ENCODE assay signal across 21 cellular contexts in genomic region chr5:138726848-138727247, GRCh38. TPM values are rescaled to one million over a fixed set of nuclear protein-coding genes. Genes with fewer than 3 reads are reported as not detected.
DNase-seq lines count a peak whose midpoint lies in the region; ATAC-seq, FAIRE-seq and TF ChIP-seq lines count a peak whose summit lies in the region.
"Had no signal": no experiment of that assay in that cellular context is flagged by ENCODE, and none has a peak within 500 bp of the region (broad histone marks: within the 10 kb centered on the region; RNA-seq: fewer than 3 reads in every experiment).

No MANE protein-coding gene starts in this region.

- peak; percentile 34 for DNase-seq in activated CD4-positive, alpha-beta T cell treated with anti-CD3 and anti-CD28 coated beads for 36 hours
- DNase-seq in activated CD4-positive, alpha-beta T cell treated with anti-CD3 and anti-CD28 coated beads, Interleukin-2, amount 50 U/mL, for 1 hour, result no peak
- DNase-seq in activated CD4-positive, alpha-beta memory T cell treated with anti-CD3 and anti-CD28 coated beads, Interleukin-2, amount 10 ng/mL, durations not matched to agents 7 days and 5 days, result peak; percentile 41
- DNase-seq in neuronal stem cell (ENCODE audit: low spot score) (no peak), pancreas (no peak), omental fat pad (ENCODE audit: low spot score) (no peak)
- DNase-seq: DMS 273 treated with DMSO at 0.1 percent for 48 hours; GF-D8; KG1; left ventricle myocardium superior; NCI-H1048; NCI-H526 treated with DMSO at 0.1 percent for 48 hours; SJCRH30; stimulated activated CD4-positive, alpha-beta T cell treated with anti-CD3 and anti-CD28 coated beads, Interleukin-4, amount 100 ng/mL, for 1 hour; tibial artery had no signal

- peaks cover 12 to 15% of the 10 kb centered on the region in 2 donors for H3K4me1 ChIP-seq in neuronal stem cell (ENCODE audit: control insufficient read depth in 2 of 2, insufficient read depth in 1 of 2, low read depth in 1 of 2, low read length in 2 of 2)
- H3K4me1 ChIP-seq in pancreas, result peaks cover 0 to 5% (median 0%) of the 10 kb centered on the region in 3 donors
- H3K4me1 ChIP-seq: A549, SJCRH30 had no signal

- H3K14ac ChIP-seq in neuronal stem cell (ENCODE audit: low read length), result no peak overlapping the region

- H3K36me3 ChIP-seq in neuronal stem cell (replicated peaks in 1 of 2; ENCODE audit: control insufficient read depth in 2 of 2, insufficient read depth in 2 of 2, low read length in 2 of 2) (no peaks in the 10 kb centered on the region), pancreas (no peaks in the 10 kb centered on the region)
- H3K36me3 ChIP-seq: SJCRH30, tibial artery had no signal

- H2BK5ac ChIP-seq in neuronal stem cell (ENCODE audit: low read length), result no peak overlapping the region

- H3K79me1 ChIP-seq in neuronal stem cell (ENCODE audit: low read depth, low read length), result no peaks in the 10 kb centered on the region

- H3K4me3 ChIP-seq in neuronal stem cell (ENCODE audit: low read length in 2 of 2) (no peak overlapping the region), pancreas (no peak overlapping the region)
- H3K4me3 ChIP-seq: A549, SJCRH30, tibial artery had no signal

- H2BK120ac ChIP-seq in neuronal stem cell (ENCODE audit: low read depth, low read length), result no peak overlapping the region

- H3K18ac ChIP-seq in neuronal stem cell (ENCODE audit: low read length), result peak overlapping the region; percentile 23

- H3K27ac Mint-ChIP-seq in activated CD4-positive, alpha-beta T cell treated with anti-CD3 and anti-CD28 coated beads for 36 hours, result no peak overlapping the region
- no peak overlapping the region for H3K27ac Mint-ChIP-seq in activated CD4-positive, alpha-beta memory T cell treated with anti-CD3 and anti-CD28 coated beads, Interleukin-2, amount 10 ng/mL, durations not matched to agents 7 days and 5 days
- H3K27ac Mint-ChIP-seq: activated T-helper 17 cell treated with anti-CD3 and anti-CD28 coated beads, Interleukin-2, amount 50 U/mL, for 72 hours; CD14-positive monocyte had no signal

- H3K36me3 Mint-ChIP-seq in activated CD4-positive, alpha-beta T cell treated with anti-CD3 and anti-CD28 coated beads for 36 hours (ENCODE audit: low read depth), result no peaks in the 10 kb centered on the region
- H3K36me3 Mint-ChIP-seq in activated CD4-positive, alpha-beta memory T cell treated with anti-CD3 and anti-CD28 coated beads, Interleukin-2, amount 10 ng/mL, durations not matched to agents 7 days and 5 days (ENCODE audit: low read depth), result no peaks in the 10 kb centered on the region
- H3K36me3 Mint-ChIP-seq: CD14-positive monocyte had no signal

- POLR2A ChIA-PET in activated CD4-positive, alpha-beta T cell treated with anti-CD3 and anti-CD28 coated beads for 36 hours (lab: Charles Lee), result interaction anchor here (0.6 kb wide), 1 partner anchor 614 kb away, joined by 3 read pairs; no protein-coding TSS in a partner anchor
- POLR2A ChIA-PET in activated CD4-positive, alpha-beta memory T cell treated with anti-CD3 and anti-CD28 coated beads, Interleukin-2, amount 10 ng/mL, durations not matched to agents 7 days and 5 days (lab: Charles Lee), result no interaction called here

- CTCF ChIA-PET in activated CD4-positive, alpha-beta T cell treated with anti-CD3 and anti-CD28 coated beads for 36 hours (lab: Charles Lee), result interaction anchor here (0.6 to 0.8 kb wide), 4 partner anchors 9 to 224 kb away, joined by 3 to 7 read pairs (median 4); no protein-coding TSS in a partner anchor
- CTCF ChIA-PET in activated CD4-positive, alpha-beta memory T cell treated with anti-CD3 and anti-CD28 coated beads, Interleukin-2, amount 10 ng/mL, durations not matched to agents 7 days and 5 days (lab: Charles Lee), result interaction anchor here (1.0 kb wide), 1 partner anchor 86 kb away, joined by 3 read pairs; no protein-coding TSS in a partner anchor

- TF ChIP-seq CTCF in C4-2B (conservative IDR thresholded peaks at IDR 0.05) (no peak), pancreas (IDR thresholded peaks at IDR 0.05) (no peak), omental fat pad (IDR thresholded peaks at IDR 0.05) (no peak)

- intact Hi-C loops in activated CD4-positive, alpha-beta T cell treated with anti-CD3 and anti-CD28 coated beads for 36 hours (cut with DNase I, micrococcal nuclease), result no loop called here
- intact Hi-C loops in pancreas (cut with DNase I), result no loop called here

- no peak overlapping the region for H2BK15ac ChIP-seq in neuronal stem cell (ENCODE audit: low read length)

- H3K9me3 ChIP-seq in neuronal stem cell (replicated peaks in 1 of 2; ENCODE audit: control insufficient read depth in 2 of 2, insufficient read depth in 1 of 2, low read depth in 1 of 2, low read length in 2 of 2) (no peaks in the 10 kb centered on the region), pancreas (no peaks in the 10 kb centered on the region)
- H3K9me3 ChIP-seq: A549, SJCRH30, tibial artery had no signal

- H2AK5ac ChIP-seq in neuronal stem cell (ENCODE audit: low read depth, low read length), result no peak overlapping the region

- no peak overlapping the region for H2BK12ac ChIP-seq in neuronal stem cell (ENCODE audit: low read length)

- H3K4me1 Mint-ChIP-seq in activated CD4-positive, alpha-beta T cell treated with anti-CD3 and anti-CD28 coated beads for 36 hours, result peaks cover 17% of the 10 kb centered on the region
- peaks cover 20% of the 10 kb centered on the region for H3K4me1 Mint-ChIP-seq in activated CD4-positive, alpha-beta memory T cell treated with anti-CD3 and anti-CD28 coated beads, Interleukin-2, amount 10 ng/mL, durations not matched to agents 7 days and 5 days

- no peak overlapping the region for H2AFZ ChIP-seq in neuronal stem cell (ENCODE audit: low read length)

- peaks cover 20% of the 10 kb centered on the region for H3K27me3 Mint-ChIP-seq in activated CD4-positive, alpha-beta T cell treated with anti-CD3 and anti-CD28 coated beads for 36 hours
- H3K27me3 Mint-ChIP-seq in activated CD4-positive, alpha-beta memory T cell treated with anti-CD3 and anti-CD28 coated beads, Interleukin-2, amount 10 ng/mL, durations not matched to agents 7 days and 5 days, result peaks cover 31% of the 10 kb centered on the region

- no peak overlapping the region for H3K23ac ChIP-seq in neuronal stem cell (ENCODE audit: low read depth, low read length, poor library complexity)

- no peak for FAIRE-seq in pancreas (lab: Jason Lieb, UNC)
- FAIRE-seq: A549 had no signal

- peak; percentile 58 for ATAC-seq in activated CD4-positive, alpha-beta T cell treated with anti-CD3 and anti-CD28 coated beads for 36 hours
- ATAC-seq in pancreas (no peak), GM18868 (IDR thresholded peaks at IDR 0.05; ENCODE audit: unreplicated experiment) (no peak), omental fat pad (ENCODE audit: low FRiP score) (no peak)
- ATAC-seq: A549; activated T-helper 17 cell treated with anti-CD3 and anti-CD28 coated beads, Interleukin-2, amount 50 U/mL, for 72 hours; left ventricle myocardium superior; sciatic nerve had no signal

- H3K27me3 ChIP-seq in neuronal stem cell (ENCODE audit: control insufficient read depth in 3 of 3, insufficient read depth in 3 of 3, low read depth in 1 of 3, low read length in 3 of 3), result peaks cover 0 to 4% (median 0%) of the 10 kb centered on the region in 3 experiments
- H3K27me3 ChIP-seq in pancreas, result no peaks in the 10 kb centered on the region
- H3K27me3 ChIP-seq: SJCRH30, tibial artery had no signal

- no peak overlapping the region for H3K4me3 Mint-ChIP-seq in activated CD4-positive, alpha-beta T cell treated with anti-CD3 and anti-CD28 coated beads for 36 hours
- H3K4me3 Mint-ChIP-seq in activated CD4-positive, alpha-beta memory T cell treated with anti-CD3 and anti-CD28 coated beads, Interleukin-2, amount 10 ng/mL, durations not matched to agents 7 days and 5 days, result no peak overlapping the region
- H3K4me3 Mint-ChIP-seq: activated T-helper 17 cell treated with anti-CD3 and anti-CD28 coated beads, Interleukin-2, amount 50 U/mL, for 72 hours; CD14-positive monocyte had no signal

- H3K27ac ChIP-seq in C4-2B, result peak overlapping the region; percentile 89
- no peak overlapping the region for H3K27ac ChIP-seq in neuronal stem cell (replicated peaks; ENCODE audit: low read length)
- H3K27ac ChIP-seq in pancreas, result no peak overlapping the region
- H3K27ac ChIP-seq: A549, SJCRH30 had no signal

- H4K91ac ChIP-seq in neuronal stem cell (ENCODE audit: low read depth, low read length, poor library complexity), result no peak overlapping the region

- H3K9ac ChIP-seq in neuronal stem cell (ENCODE audit: low read depth, low read length, poor library complexity), result no peak overlapping the region

- no peak overlapping the region for H3K4ac ChIP-seq in neuronal stem cell (ENCODE audit: low read length)

- H3K9me3 Mint-ChIP-seq in activated CD4-positive, alpha-beta T cell treated with anti-CD3 and anti-CD28 coated beads for 36 hours (ENCODE audit: low read depth), result no peaks in the 10 kb centered on the region
- H3K9me3 Mint-ChIP-seq in activated CD4-positive, alpha-beta memory T cell treated with anti-CD3 and anti-CD28 coated beads, Interleukin-2, amount 10 ng/mL, durations not matched to agents 7 days and 5 days, result no peaks in the 10 kb centered on the region
- H3K9me3 Mint-ChIP-seq: activated T-helper 17 cell treated with anti-CD3 and anti-CD28 coated beads, Interleukin-2, amount 50 U/mL, for 72 hours had no signal

- WGBS in neuronal stem cell (ENCODE audit: extremely low coverage in 2 of 2, insufficient read length in 2 of 2, insufficient replicate concordance in 1 of 2), 2 donors, result no CpG with 5 or more reads among the region's 4 CpGs
- WGBS in pancreas, 2 donors, result 89 to 98% methylated on average over 4 of the region's 4 CpGs

- H4K8ac ChIP-seq in neuronal stem cell (ENCODE audit: low read depth, low read length), result no peak overlapping the region

- H3K4me2 ChIP-seq in neuronal stem cell (ENCODE audit: insufficient read depth, low read length, poor library complexity, severe bottlenecking), result no peak overlapping the region
- H3K4me2 ChIP-seq: A549 had no signal

RNA-seq across cellular contexts. Expression of gene CTNNA1, which starts 26.4 kb away (rescaled TPM):
- 10 to 100 TPM; 78.8 to 86.7 TPM for total RNA-seq in activated CD4-positive, alpha-beta T cell treated with anti-CD3 and anti-CD28 coated beads for 36 hours
- total RNA-seq in activated CD4-positive, alpha-beta memory T cell treated with anti-CD3 and anti-CD28 coated beads, Interleukin-2, amount 10 ng/mL, durations not matched to agents 7 days and 5 days, result 10 to 100 TPM; 79.8 to 90.5 TPM
- 96.3 TPM for polyA plus RNA-seq in neuronal stem cell (2013, experiment 1 of 2)
- polyA plus RNA-seq in neuronal stem cell (2013, experiment 2 of 2), result 95.4 TPM
- 100 to 1,000 TPM; 105 to 193 (median 115) TPM for total RNA-seq in pancreas
- polyA plus RNA-seq in pancreas, result 10 to 100 TPM; 53.9 to 65.0 TPM
- 100 to 1,000 TPM; 251 to 326 (median 274) TPM for total RNA-seq in omental fat pad

Comparison
In these comparisons a context has a peak if more than half of its experiments do, and no peak if none do; other contexts are left out.
1. DNase-seq: peak in activated CD4-positive, alpha-beta T cell treated with anti-CD3 and anti-CD28 coated beads for 36 hours (single experiment) and activated CD4-positive, alpha-beta memory T cell treated with anti-CD3 and anti-CD28 coated beads, Interleukin-2, amount 10 ng/mL, durations not matched to agents 7 days and 5 days (single experiment); none in activated CD4-positive, alpha-beta T cell treated with anti-CD3 and anti-CD28 coated beads, Interleukin-2, amount 50 U/mL, for 1 hour (single experiment), neuronal stem cell (single experiment), pancreas (0 of 6) and omental fat pad (single experiment).